Comparison of ENCODE assay signal across 37 cellular contexts in the genomic region with DNA sequence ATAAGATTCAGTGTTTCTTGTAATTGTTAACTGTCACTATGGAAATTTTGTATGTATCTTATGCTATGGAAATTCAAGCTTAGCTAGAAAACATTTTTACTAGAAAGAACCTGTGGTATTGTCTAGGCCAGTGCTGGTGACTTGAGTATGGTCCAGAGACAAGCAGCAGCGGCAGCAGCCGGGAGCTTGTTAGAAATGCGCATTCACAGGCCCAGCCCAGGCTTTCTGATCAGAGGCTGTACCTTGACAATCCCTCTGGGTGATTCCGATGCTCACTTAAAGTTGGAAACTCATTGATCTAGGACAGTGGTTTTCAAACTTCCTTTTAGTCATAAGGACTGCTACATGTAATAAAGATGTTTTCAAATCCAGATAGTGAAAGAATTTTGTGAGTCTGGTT.
"Had no signal": no experiment of that assay in that cellular context is flagged by ENCODE, and none has a peak within 500 bp of the region (broad histone marks: within the 10 kb centered on the region; RNA-seq: fewer than 3 reads in every experiment).

No MANE protein-coding gene starts in this region.

- H3K4me1 Mint-ChIP-seq: central memory CD8-positive, alpha-beta T cell had no signal

- DNase-seq: activated CD4-positive, alpha-beta T cell treated with anti-CD3 and anti-CD28 coated beads for 1 hour; activated CD4-positive, alpha-beta T cell treated with anti-CD3 and anti-CD28 coated beads, Interleukin-2, amount 10 ng/mL, durations not matched to agents 7 days and 5 days; activated CD4-positive, alpha-beta T cell treated with anti-CD3 and anti-CD28 coated beads, Interleukin-2, amount 50 U/mL, for 48 hours; activated CD4-positive, CD25-positive, alpha-beta regulatory T cell; activated CD8-positive, alpha-beta T cell treated with anti-CD3 and anti-CD28 coated beads, Interleukin-2, amount 10 ng/mL, durations not matched to agents 7 days and 5 days; activated gamma-delta T cell; activated naive CD4-positive, alpha-beta T cell treated with anti-CD3 and anti-CD28 coated beads for 36 hours; activated T-cell treated with anti-CD3 and anti-CD28 coated beads, Interleukin-2, amount 50 U/mL, for 4 hours; amygdala; MM.1S; MV-4-11; NCI-H1092; NCI-H1417; NCI-H146; NCI-H187; NCI-H2029 treated with DMSO at 0.1 percent for 48 hours; NCI-H2107; NCI-H2171; NCI-H510A; NCI-H526; NCI-H748 treated with DMSO at 0.1 percent for 48 hours; NK-92 treated with Interleukin-12 subunit alpha and Interleukin-12 subunit beta, amount 100 ng/mL, for 24 hours; PC-3; Peyer's patch; RPMI8226; SHP77 treated with DMSO at 0.1 percent for 48 hours; SK-N-SH; T-helper 2 cell; T-helper 9 cell had no signal

- H3K27me3 Mint-ChIP-seq: activated CD4-positive, alpha-beta T cell treated with anti-CD3 and anti-CD28 coated beads, Interleukin-2, amount 10 ng/mL, durations not matched to agents 7 days and 5 days; activated naive CD8-positive, alpha-beta T cell had no signal

- H3K9ac ChIP-seq: KMS-11, SK-N-SH had no signal

- H3K27ac ChIP-seq: ascending aorta, cardiac muscle cell, KMS-11, Peyer's patch, SJSA1, VCaP had no signal

- H3K36me3 ChIP-seq: ascending aorta, cardiac muscle cell, Peyer's patch, SJSA1 had no signal

- H3K4me3 Mint-ChIP-seq: activated CD4-positive, alpha-beta T cell treated with anti-CD3 and anti-CD28 coated beads, Interleukin-2, amount 10 ng/mL, durations not matched to agents 7 days and 5 days; activated CD8-positive, alpha-beta T cell treated with anti-CD3 and anti-CD28 coated beads, Interleukin-2, amount 10 ng/mL, durations not matched to agents 7 days and 5 days; activated naive CD4-positive, alpha-beta T cell treated with anti-CD3 and anti-CD28 coated beads for 36 hours; activated naive CD8-positive, alpha-beta T cell; activated T-cell treated with anti-CD3 and anti-CD28 coated beads, Interleukin-2, amount 50 U/mL, for 4 hours; central memory CD8-positive, alpha-beta T cell had no signal

- H3K27me3 ChIP-seq: ascending aorta, cardiac muscle cell, Peyer's patch, SJSA1 had no signal

- H3K9me3 Mint-ChIP-seq: central memory CD8-positive, alpha-beta T cell had no signal

- ATAC-seq: activated CD8-positive, alpha-beta T cell treated with anti-CD3 and anti-CD28 coated beads, Interleukin-2, amount 10 ng/mL, durations not matched to agents 7 days and 5 days; activated T-cell treated with anti-CD3 and anti-CD28 coated beads, Interleukin-2, amount 50 U/mL, for 4 hours; PC-3 had no signal

- H3K36me3 Mint-ChIP-seq: activated naive CD8-positive, alpha-beta T cell had no signal

- H3K9me3 ChIP-seq: ascending aorta, Peyer's patch, SJSA1, SK-N-SH had no signal

- H3K4me2 ChIP-seq: KMS-11, SK-N-SH had no signal

- H3K4me3 ChIP-seq: ascending aorta, cardiac muscle cell, Peyer's patch, SJSA1 had no signal

- H3K27ac Mint-ChIP-seq: activated CD4-positive, alpha-beta T cell treated with anti-CD3 and anti-CD28 coated beads, Interleukin-2, amount 10 ng/mL, durations not matched to agents 7 days and 5 days; activated CD8-positive, alpha-beta T cell treated with anti-CD3 and anti-CD28 coated beads, Interleukin-2, amount 10 ng/mL, durations not matched to agents 7 days and 5 days; activated naive CD4-positive, alpha-beta T cell treated with anti-CD3 and anti-CD28 coated beads for 36 hours; activated naive CD8-positive, alpha-beta T cell; activated T-helper 2 cell treated with anti-CD3 and anti-CD28 coated beads, Interferon-gamma antibody, Interleukin-2, Interleukin-4, amounts not matched to agents 10 μg/mL and 5 μg/mL and 100 μg/mL, durations not matched to agents 14 hours and 24 hours and 36 hours had no signal

- H3K4me1 ChIP-seq: ascending aorta, Peyer's patch had no signal
